ENCODE assay signal across 21 cellular contexts in genomic region chr1:236491469-236492136, GRCh38.
"Had no signal": no experiment of that assay in that cellular context is flagged by ENCODE, and none has a peak within 500 bp of the region (broad histone marks: within the 10 kb centered on the region; RNA-seq: fewer than 3 reads in every experiment).

No MANE protein-coding gene starts in this region.

- ATAC-seq: activated CD4-positive, CD25-positive, alpha-beta regulatory T cell treated with anti-CD3 and anti-CD28 coated beads, Interleukin-2, amount 50 U/mL, for 24 hours; activated T-cell treated with anti-CD3 and anti-CD28 coated beads, Interleukin-2, amount 50 U/mL, for 4 hours; left ventricle myocardium superior; naive thymus-derived CD8-positive, alpha-beta T cell had no signal

- H3K27ac ChIP-seq: esophagus squamous epithelium, suprapubic skin, transverse colon, vagina had no signal

- H3K36me3 Mint-ChIP-seq: activated naive CD4-positive, alpha-beta T cell treated with anti-CD3 and anti-CD28 coated beads, Interleukin-2, amount 50 U/mL, for 24 hours; memory B cell; naive thymus-derived CD8-positive, alpha-beta T cell had no signal

- H3K27ac Mint-ChIP-seq: activated naive CD4-positive, alpha-beta T cell treated with anti-CD3 and anti-CD28 coated beads, Interleukin-2, amount 50 U/mL, for 24 hours; memory B cell; stimulated activated naive CD8-positive, alpha-beta T cell treated with anti-CD3 and anti-CD28 coated beads, Interleukin-15, Interleukin-2, amounts not matched to agents 100 ng/mL and 50 ng/mL, for 24 hours; T-helper 2 cell treated with Interferon-gamma antibody and Interleukin-4, amounts not matched to agents 5 μg/mL and 100 μg/mL, for 36 hours had no signal

- H3K9me3 Mint-ChIP-seq: activated naive CD4-positive, alpha-beta T cell treated with anti-CD3 and anti-CD28 coated beads, Interleukin-2, amount 50 U/mL, for 24 hours; activated T-cell treated with anti-CD3 and anti-CD28 coated beads, Interleukin-2, amount 50 U/mL, for 4 hours; memory B cell; naive thymus-derived CD8-positive, alpha-beta T cell; stimulated activated naive CD8-positive, alpha-beta T cell treated with anti-CD3 and anti-CD28 coated beads, Interleukin-15, Interleukin-2, amounts not matched to agents 100 ng/mL and 50 ng/mL, for 24 hours; T-helper 2 cell treated with Interferon-gamma antibody and Interleukin-4, amounts not matched to agents 5 μg/mL and 100 μg/mL, for 36 hours had no signal

- H3K4me3 ChIP-seq: esophagus squamous epithelium, suprapubic skin, transverse colon, vagina had no signal

- H3K27me3 ChIP-seq: suprapubic skin, transverse colon, vagina had no signal

- H3K36me3 ChIP-seq: esophagus squamous epithelium, suprapubic skin, transverse colon, vagina had no signal

- H3K9me3 ChIP-seq: esophagus squamous epithelium, suprapubic skin, transverse colon, vagina had no signal

- H3K4me1 Mint-ChIP-seq: activated naive CD4-positive, alpha-beta T cell treated with anti-CD3 and anti-CD28 coated beads, Interleukin-2, amount 50 U/mL, for 24 hours had no signal

- H3K4me1 ChIP-seq: transverse colon, vagina had no signal

- H3K4me3 Mint-ChIP-seq: activated naive CD4-positive, alpha-beta T cell treated with anti-CD3 and anti-CD28 coated beads, Interleukin-2, amount 50 U/mL, for 24 hours; activated T-cell treated with anti-CD3 and anti-CD28 coated beads, Interleukin-2, amount 50 U/mL, for 4 hours; stimulated activated naive CD8-positive, alpha-beta T cell treated with anti-CD3 and anti-CD28 coated beads, Interleukin-15, Interleukin-2, amounts not matched to agents 100 ng/mL and 50 ng/mL, for 24 hours; T-helper 2 cell treated with Interferon-gamma antibody and Interleukin-4, amounts not matched to agents 5 μg/mL and 100 μg/mL, for 36 hours had no signal

- DNase-seq: activated CD4-positive, alpha-beta T cell treated with anti-CD3 and anti-CD28 coated beads, Interleukin-2, amount 50 U/mL, for 1 hour; activated CD8-positive, alpha-beta memory T cell treated with anti-CD3 and anti-CD28 coated beads, Interleukin-2, amount 50 U/mL, for 4 hours; activated gamma-delta T cell; activated T-cell treated with anti-CD3 and anti-CD28 coated beads, Interleukin-2, amount 50 U/mL, for 4 hours; amniotic stem cell; effector CD8-positive, alpha-beta T cell; esophagus squamous epithelium; left ventricle myocardium superior; naive thymus-derived CD8-positive, alpha-beta T cell; posterior cingulate gyrus; retina; stimulated activated CD4-positive, alpha-beta T cell treated with anti-CD3 and anti-CD28 coated beads, Interleukin-12 subunit alpha, Interleukin-12 subunit beta, amount 100 ng/mL, for 4 hours; stimulated activated CD4-positive, alpha-beta T cell treated with anti-CD3 and anti-CD28 coated beads, Interleukin-1b, Interleukin-23, amount 100 ng/mL, for 48 hours; transverse colon had no signal
